In genomic region chr17:47773664-47774063, GRCh38 we compare ENCODE assay signal across 2 cellular contexts.
TF ChIP-seq lines count a peak whose summit lies in the region.

No MANE protein-coding gene starts in this region.

TF ChIP-seq in K562, 482 proteins besides CTCF, POLR2A, EP300 and RAD21:
- TF ChIP-seq CEBPB (tag; IDR thresholded peaks at IDR 0.05) = peak; percentile 51; the same call in 1 of the 2 replicates

TF ChIP-seq in HepG2, 621 proteins besides CTCF, POLR2A, EP300 and RAD21:
- TF ChIP-seq CEBPB (IDR thresholded peaks at IDR 0.05; ENCODE audit: borderline replicate concordance, low read depth, low read length) = 0 out of 2 replicates have a peak, but pooled peaks have one; percentile 28
